In the genomic region with DNA sequence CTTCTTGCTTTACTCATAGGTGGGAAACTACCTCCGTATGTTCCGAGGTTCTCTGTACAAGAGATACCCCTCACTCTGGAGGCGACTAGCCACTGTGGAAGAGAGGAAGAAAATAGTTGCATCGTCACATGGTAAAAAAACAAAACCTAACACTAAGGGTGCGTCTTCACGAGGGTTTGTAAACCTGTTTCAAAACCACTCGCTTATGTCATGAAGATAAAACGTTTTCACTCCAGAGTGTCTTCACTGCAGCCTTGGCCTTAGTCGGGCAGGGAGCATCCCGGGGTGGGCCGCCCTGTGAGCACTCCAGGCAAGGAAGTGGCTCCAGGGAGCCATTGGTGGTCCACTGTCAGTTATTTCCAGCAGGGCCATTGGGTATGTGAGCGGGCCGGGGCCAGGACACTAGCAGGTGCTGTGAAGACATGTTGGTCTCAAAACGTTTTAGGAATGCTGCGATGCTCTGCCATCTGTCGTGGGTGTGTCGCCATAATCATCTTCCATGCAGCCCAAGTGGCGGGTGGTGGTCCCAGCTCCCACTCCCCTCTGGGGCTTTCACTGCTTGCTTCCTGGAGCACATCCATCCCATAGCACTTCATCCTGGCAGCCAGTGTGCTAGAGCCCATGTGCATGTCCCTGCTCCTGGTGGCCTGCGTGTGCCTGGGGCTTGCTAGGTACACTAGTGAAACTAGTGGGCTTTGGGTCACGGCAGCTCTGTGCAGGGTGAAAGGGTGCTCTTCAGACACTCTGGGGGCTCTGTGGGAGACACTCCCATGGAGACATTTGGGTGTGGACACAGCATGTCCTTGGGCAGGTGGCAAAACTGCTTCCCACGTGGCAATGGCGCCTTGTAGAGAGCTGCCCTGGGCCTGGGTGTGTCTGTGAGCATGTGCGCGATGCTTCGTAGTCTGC, we compare ENCODE assay signal across 1 cellular context.
TF ChIP-seq lines count a peak whose summit lies in the region.

No MANE protein-coding gene starts in this region.

TF ChIP-seq in IMR-90, 13 proteins besides CTCF, POLR2A, EP300 and RAD21:
- TF ChIP-seq CHD1 (IDR thresholded peaks at IDR 0.05; ENCODE audit: low read depth, low read length) (no peak), FOS (IDR thresholded peaks at IDR 0.05; ENCODE audit: low read depth, low read length) (no peak), BHLHE40 (IDR thresholded peaks at IDR 0.05; ENCODE audit: low read depth, low read length) (no peak), CEBPB (IDR thresholded peaks at IDR 0.05; ENCODE audit: low read depth, low read length) (no peak), RCOR1 (IDR thresholded peaks at IDR 0.05; ENCODE audit: insufficient replicate concordance, low read length) (no peak), RFX5 (IDR thresholded peaks at IDR 0.05; ENCODE audit: low read depth, low read length) (no peak), SMC3 (IDR thresholded peaks at IDR 0.05; ENCODE audit: low read depth, low read length) (no peak), NFE2L2 (IDR thresholded peaks at IDR 0.05; ENCODE audit: low read depth, low read length) (no peak), MAFK (IDR thresholded peaks at IDR 0.05; ENCODE audit: low read depth, low read length) (no peak), USF2 (IDR thresholded peaks at IDR 0.05; ENCODE audit: low read depth, low read length) (no peak), MAZ (IDR thresholded peaks at IDR 0.05; ENCODE audit: borderline replicate concordance, low read depth, low read length) (no peak), MXI1 (IDR thresholded peaks at IDR 0.05; ENCODE audit: borderline replicate concordance, low read depth, low read length) (no peak)
- TF ChIP-seq, protein P1, sequence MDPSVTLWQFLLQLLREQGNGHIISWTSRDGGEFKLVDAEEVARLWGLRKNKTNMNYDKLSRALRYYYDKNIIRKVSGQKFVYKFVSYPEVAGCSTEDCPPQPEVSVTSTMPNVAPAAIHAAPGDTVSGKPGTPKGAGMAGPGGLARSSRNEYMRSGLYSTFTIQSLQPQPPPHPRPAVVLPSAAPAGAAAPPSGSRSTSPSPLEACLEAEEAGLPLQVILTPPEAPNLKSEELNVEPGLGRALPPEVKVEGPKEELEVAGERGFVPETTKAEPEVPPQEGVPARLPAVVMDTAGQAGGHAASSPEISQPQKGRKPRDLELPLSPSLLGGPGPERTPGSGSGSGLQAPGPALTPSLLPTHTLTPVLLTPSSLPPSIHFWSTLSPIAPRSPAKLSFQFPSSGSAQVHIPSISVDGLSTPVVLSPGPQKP (IDR thresholded peaks at IDR 0.05; ENCODE audit: borderline replicate concordance, low read depth, low read length), result no peak
TF ChIP-seq in IMR-90: peak in this region for 0.
